1 cellular context compared by ENCODE assay signal in genomic region chr15:69462493-69463181, GRCh38.
TF ChIP-seq lines count a peak whose summit lies in the region.

No MANE protein-coding gene starts in this region.

TF ChIP-seq in HepG2, 621 proteins besides CTCF, POLR2A, EP300 and RAD21 (continued from another document and continues in another):
- TF ChIP-seq ZSCAN5A (CRISPR knock-in tag; IDR thresholded peaks at IDR 0.05; ENCODE audit: borderline replicate concordance): no peak
- no peak; the same call in 1 of the 2 replicates for TF ChIP-seq ZFP1 (CRISPR knock-in tag; IDR thresholded peaks at IDR 0.05)
- TF ChIP-seq ZBTB39 (CRISPR knock-in tag; IDR thresholded peaks at IDR 0.05): no peak
- no peak for TF ChIP-seq ZNF703 (CRISPR knock-in tag; IDR thresholded peaks at IDR 0.05; ENCODE audit: borderline replicate concordance)
- no peak for TF ChIP-seq AGO1 (IDR thresholded peaks at IDR 0.05; ENCODE audit: low read depth, low read length, poor library complexity, severe bottlenecking)
- TF ChIP-seq JUND (CRISPR knock-in tag; IDR thresholded peaks at IDR 0.05): no peak
- TF ChIP-seq XBP1 (CRISPR knock-in tag; IDR thresholded peaks at IDR 0.05): no peak
- TF ChIP-seq AGO2 (optimal IDR thresholded peaks at IDR 0.05; ENCODE audit: low read depth, low read length): no peak
- no peak for TF ChIP-seq GRHL1 (CRISPR knock-in tag; conservative IDR thresholded peaks at IDR 0.05)
- TF ChIP-seq HMGXB3 (CRISPR knock-in tag; IDR thresholded peaks at IDR 0.05; ENCODE audit: borderline replicate concordance): no peak
- TF ChIP-seq SIX4 (CRISPR knock-in tag; IDR thresholded peaks at IDR 0.05): no peak
- TF ChIP-seq ZNF569 (CRISPR knock-in tag; IDR thresholded peaks at IDR 0.05; ENCODE audit: borderline replicate concordance): no peak
- no peak for TF ChIP-seq MAFK (conservative IDR thresholded peaks at IDR 0.05 in 1 of 2, IDR thresholded peaks at IDR 0.05 in 1 of 2; ENCODE audit: low read length in 2 of 2)
- no peak for TF ChIP-seq ZNF597 (CRISPR knock-in tag; IDR thresholded peaks at IDR 0.05)
- TF ChIP-seq ZNF317 (CRISPR knock-in tag; IDR thresholded peaks at IDR 0.05): no peak
- TF ChIP-seq RNF2 (conservative IDR thresholded peaks at IDR 0.05; ENCODE audit: low read depth): peak; percentile 80; the same call in 1 of the 2 replicates
- no peak for TF ChIP-seq ZNF281 (CRISPR knock-in tag; IDR thresholded peaks at IDR 0.05; ENCODE audit: borderline replicate concordance)
- no peak for TF ChIP-seq BRF2 (CRISPR knock-in tag; IDR thresholded peaks at IDR 0.05)
- TF ChIP-seq ZBTB49 (CRISPR knock-in tag; IDR thresholded peaks at IDR 0.05; ENCODE audit: borderline replicate concordance): no peak
- no peak for TF ChIP-seq SOX13 (IDR thresholded peaks at IDR 0.05)
- TF ChIP-seq SOX13 (CRISPR knock-in tag; conservative IDR thresholded peaks at IDR 0.05 in 1 of 2, IDR thresholded peaks at IDR 0.05 in 1 of 2): no peak
- TF ChIP-seq FOXP1 (IDR thresholded peaks at IDR 0.05): no peak
- no peak for TF ChIP-seq FOXP1 (CRISPR knock-in tag; IDR thresholded peaks at IDR 0.05)
- no peak for TF ChIP-seq CENPBD1 (CRISPR knock-in tag; IDR thresholded peaks at IDR 0.05; ENCODE audit: borderline replicate concordance, low read depth)
- no peak; the same call in 1 of the 2 replicates for TF ChIP-seq BRCA1 (CRISPR knock-in tag; IDR thresholded peaks at IDR 0.05)
- no peak for TF ChIP-seq ZNF577 (CRISPR knock-in tag; IDR thresholded peaks at IDR 0.05; ENCODE audit: borderline replicate concordance, low read depth)
- TF ChIP-seq SRF (IDR thresholded peaks at IDR 0.05; ENCODE audit: low read depth, low read length): no peak
- peak; percentile 37; the same call in 1 of the 2 replicates for TF ChIP-seq ZNF614 (CRISPR knock-in tag; IDR thresholded peaks at IDR 0.05; ENCODE audit: borderline replicate concordance)
- TF ChIP-seq HOXA3 (CRISPR knock-in tag; IDR thresholded peaks at IDR 0.05): peak; percentile 81; the same call in 1 of the 2 replicates
- no peak for TF ChIP-seq U2AF1 (optimal IDR thresholded peaks at IDR 0.05; ENCODE audit: low read depth, low read length)
- no peak for TF ChIP-seq NFE2L1 (CRISPR knock-in tag; IDR thresholded peaks at IDR 0.05; ENCODE audit: borderline replicate concordance)
- peak; percentile 71; the same call in 1 of the 2 replicates for TF ChIP-seq ZNF280D (CRISPR knock-in tag; IDR thresholded peaks at IDR 0.05)
- TF ChIP-seq MTERF4 (CRISPR knock-in tag; IDR thresholded peaks at IDR 0.05): no peak
- no peak for TF ChIP-seq ZEB1 (IDR thresholded peaks at IDR 0.05; ENCODE audit: insufficient replicate concordance, low read depth)
- TF ChIP-seq ZNF780A (CRISPR knock-in tag; IDR thresholded peaks at IDR 0.05): no peak
- TF ChIP-seq TOE1 (CRISPR knock-in tag; IDR thresholded peaks at IDR 0.05): no peak
